ENCODE assay signal across 8 cellular contexts in the genomic region with DNA sequence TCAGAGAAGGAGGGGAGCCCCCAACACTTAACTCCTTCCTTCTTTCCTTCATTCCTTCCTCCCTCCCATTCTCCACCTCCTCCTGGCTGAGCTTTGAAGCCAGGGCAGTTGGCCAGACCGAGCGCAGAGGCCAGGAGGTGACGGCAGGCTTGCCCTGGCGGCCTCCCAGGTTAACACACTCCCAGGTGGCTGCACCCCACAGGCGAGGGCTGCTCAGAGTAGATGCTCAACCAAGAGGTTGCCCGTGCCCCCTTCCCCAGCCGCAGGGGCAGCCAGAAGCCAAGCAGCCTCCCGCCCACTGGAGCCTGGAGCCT. TPM values are rescaled to one million over a fixed set of nuclear protein-coding genes. Genes with fewer than 3 reads are reported as not detected.
DNase-seq lines count a peak whose midpoint lies in the region; ATAC-seq and TF ChIP-seq lines count a peak whose summit lies in the region.

No MANE protein-coding gene starts in this region.

- H3K4me3 ChIP-seq in BJ (ENCODE audit: low read depth, low read length) = peak overlapping the region; percentile 44
- H3K4me3 ChIP-seq in duodenal mucosa (ENCODE audit: low read depth in 1 of 2, low read length in 2 of 2) = peak overlapping the region; percentile 65 to 68
- no peak overlapping the region for H3K4me3 ChIP-seq in neural cell (ENCODE audit: low read length)

- H3K9me3 ChIP-seq in duodenal mucosa (ENCODE audit: control insufficient read depth in 1 of 2, low read length in 2 of 2) (no peaks in the 10 kb centered on the region), neural cell (ENCODE audit: low read length) (no peaks in the 10 kb centered on the region)

- no peaks in the 10 kb centered on the region for H3K79me2 ChIP-seq in neural cell (replicated peaks; ENCODE audit: insufficient read depth, low read length)

- no peak overlapping the region for H3K4me2 ChIP-seq in neural cell (ENCODE audit: low read length)

- H3F3A ChIP-seq in neural cell (ENCODE audit: insufficient read depth, low read length, poor library complexity, severe bottlenecking) = no peaks in the 10 kb centered on the region

- no peak for TF ChIP-seq RAD21 in neural cell (conservative IDR thresholded peaks at IDR 0.05)

- no peaks in the 10 kb centered on the region for H3K27me3 ChIP-seq in BJ (ENCODE audit: control insufficient read depth, insufficient read depth, low read length)
- H3K27me3 ChIP-seq in duodenal mucosa (ENCODE audit: control insufficient read depth in 1 of 2, insufficient read depth in 2 of 2, low read length in 2 of 2) = no peaks in the 10 kb centered on the region
- H3K27me3 ChIP-seq in neural cell (ENCODE audit: insufficient read depth, low read depth, low read length) = no peaks in the 10 kb centered on the region

- ATAC-seq in HG02870 (IDR thresholded peaks at IDR 0.05; ENCODE audit: unreplicated experiment) = no peak
- no peak for ATAC-seq in HG03457 (IDR thresholded peaks at IDR 0.05; ENCODE audit: unreplicated experiment)

- H3K9me2 ChIP-seq in neural cell (ENCODE audit: insufficient read depth, low read length) = no peaks in the 10 kb centered on the region

- TF ChIP-seq EP300 in neural cell (conservative IDR thresholded peaks at IDR 0.05; ENCODE audit: poor library complexity, severe bottlenecking) = no peak

- DNase-seq in BJ (ENCODE audit: low read depth) (no peak), NCI-H226 (peak; percentile 45), SHP77 (lab: John Stamatoyannopoulos, UW) (no peak)
- no peak for DNase-seq in activated effector memory CD4-positive, alpha-beta T cell treated with Interleukin-2 at 50 U/mL for 16 hours

- no peak for TF ChIP-seq CTCF in BJ (IDR thresholded peaks at IDR 0.05; ENCODE audit: insufficient read depth, low read depth, low read length)
- TF ChIP-seq CTCF in neural cell (IDR thresholded peaks at IDR 0.05; ENCODE audit: poor library complexity, severe bottlenecking) = no peak

- H3K9ac ChIP-seq in duodenal mucosa (ENCODE audit: low read depth in 1 of 2, low read length in 2 of 2) (peak overlapping the region; percentile 46 to 63), neural cell (ENCODE audit: low read length) (peak overlapping the region; percentile 29)

- H3K27ac ChIP-seq in duodenal mucosa (ENCODE audit: low read depth, low read length) = peak overlapping the region; percentile 14
- no peak overlapping the region for H3K27ac ChIP-seq in neural cell (ENCODE audit: low read length)

- H3K36me3 ChIP-seq in BJ (ENCODE audit: control insufficient read depth, insufficient read depth, low read length) = no peaks in the 10 kb centered on the region
- H3K36me3 ChIP-seq in duodenal mucosa (ENCODE audit: control insufficient read depth in 1 of 2, insufficient read depth in 2 of 2, low read length in 2 of 2) = no peaks in the 10 kb centered on the region
- H3K36me3 ChIP-seq in neural cell (ENCODE audit: insufficient read depth, low read length) = no peaks in the 10 kb centered on the region

- CTCF ChIA-PET in BJ (lab: Yijun Ruan, JAX) = interaction anchor here (0.6 to 20.3 kb wide), 17 partner anchors 9 to 721 kb away, joined by 3 to 772 read pairs (median 3); a partner anchor contains a TSS

- POLR2A ChIA-PET in BJ (lab: Charles Lee) = no interaction called here

- no peaks in the 10 kb centered on the region for H4K20me1 ChIP-seq in neural cell (ENCODE audit: insufficient read depth)

- H2AFZ ChIP-seq in neural cell (ENCODE audit: low read depth, low read length) = no peak overlapping the region

- H3K4me1 ChIP-seq in duodenal mucosa (ENCODE audit: control insufficient read depth in 1 of 2, insufficient read depth in 2 of 2, low read length in 2 of 2) = peaks cover 28 to 29% of the 10 kb centered on the region in 2 donors

TF ChIP-seq in neural cell, 6 proteins besides CTCF, POLR2A, EP300 and RAD21:
- TF ChIP-seq POLR2AphosphoS5 (IDR thresholded peaks at IDR 0.05) (no peak), MXI1 (conservative IDR thresholded peaks at IDR 0.05; ENCODE audit: poor library complexity, severe bottlenecking) (no peak), SMC3 (conservative IDR thresholded peaks at IDR 0.05; ENCODE audit: poor library complexity) (no peak), EZH2 (IDR thresholded peaks at IDR 0.05; ENCODE audit: borderline replicate concordance, insufficient read depth, low read length, poor library complexity, severe bottlenecking) (no peak), TAF1 (IDR thresholded peaks at IDR 0.05; ENCODE audit: low read depth) (no peak)
- TF ChIP-seq, protein P1, sequence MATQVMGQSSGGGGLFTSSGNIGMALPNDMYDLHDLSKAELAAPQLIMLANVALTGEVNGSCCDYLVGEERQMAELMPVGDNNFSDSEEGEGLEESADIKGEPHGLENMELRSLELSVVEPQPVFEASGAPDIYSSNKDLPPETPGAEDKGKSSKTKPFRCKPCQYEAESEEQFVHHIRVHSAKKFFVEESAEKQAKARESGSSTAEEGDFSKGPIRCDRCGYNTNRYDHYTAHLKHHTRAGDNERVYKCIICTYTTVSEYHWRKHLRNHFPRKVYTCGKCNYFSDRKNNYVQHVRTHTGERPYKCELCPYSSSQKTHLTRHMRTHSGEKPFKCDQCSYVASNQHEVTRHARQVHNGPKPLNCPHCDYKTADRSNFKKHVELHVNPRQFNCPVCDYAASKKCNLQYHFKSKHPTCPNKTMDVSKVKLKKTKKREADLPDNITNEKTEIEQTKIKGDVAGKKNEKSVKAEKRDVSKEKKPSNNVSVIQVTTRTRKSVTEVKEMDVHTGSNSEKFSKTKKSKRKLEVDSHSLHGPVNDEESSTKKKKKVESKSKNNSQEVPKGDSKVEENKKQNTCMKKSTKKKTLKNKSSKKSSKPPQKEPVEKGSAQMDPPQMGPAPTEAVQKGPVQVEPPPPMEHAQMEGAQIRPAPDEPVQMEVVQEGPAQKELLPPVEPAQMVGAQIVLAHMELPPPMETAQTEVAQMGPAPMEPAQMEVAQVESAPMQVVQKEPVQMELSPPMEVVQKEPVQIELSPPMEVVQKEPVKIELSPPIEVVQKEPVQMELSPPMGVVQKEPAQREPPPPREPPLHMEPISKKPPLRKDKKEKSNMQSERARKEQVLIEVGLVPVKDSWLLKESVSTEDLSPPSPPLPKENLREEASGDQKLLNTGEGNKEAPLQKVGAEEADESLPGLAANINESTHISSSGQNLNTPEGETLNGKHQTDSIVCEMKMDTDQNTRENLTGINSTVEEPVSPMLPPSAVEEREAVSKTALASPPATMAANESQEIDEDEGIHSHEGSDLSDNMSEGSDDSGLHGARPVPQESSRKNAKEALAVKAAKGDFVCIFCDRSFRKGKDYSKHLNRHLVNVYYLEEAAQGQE (IDR thresholded peaks at IDR 0.05; ENCODE audit: borderline replicate concordance) = no peak

RNA-seq across cellular contexts. Expression of a gene that starts 6.3 kb away (rescaled TPM):
- polyA plus RNA-seq in BJ (2011; rRNA removed) (2.1 and 2.5 TPM in 2 replicates), neural cell (36.7 and 51.2 TPM in 2 replicates)
- polyA minus RNA-seq in BJ (2011; rRNA and poly(A)+ RNA removed) = 0.33 and 0.41 TPM in 2 replicates
- polyA minus RNA-seq in neural cell = 24.7 and 27.3 TPM in 2 replicates

RNA-seq across cellular contexts. Expression of a gene that starts 37.4 kb away (rescaled TPM):
- polyA plus RNA-seq in BJ (2011; rRNA removed) (12.8 and 13.7 TPM in 2 replicates), neural cell (not detected in 2 replicates)
- polyA minus RNA-seq in BJ (2011; rRNA and poly(A)+ RNA removed) = 3.3 and 5.3 TPM in 2 replicates
- not detected in 2 replicates for polyA minus RNA-seq in neural cell

Comparison
In these comparisons a context has a peak if more than half of its experiments do, and no peak if none do; other contexts are left out.
1. RNA of a gene that starts 6.3 kb away (polyA plus RNA-seq): 36.7 to 51.2 TPM in neural cell; 2.1 to 2.5 TPM in BJ; every median in the first group is over 10 times any median in the second.
2. RNA of a gene that starts 37.4 kb away (polyA plus RNA-seq): 12.8 to 13.7 TPM in BJ; not detected in neural cell; every median in the first group is over 10 times any median in the second.